ENCODE assay signal across 8 cellular contexts in genomic region chr22:36237462-36238347, GRCh38. TPM values are rescaled to one million over a fixed set of nuclear protein-coding genes. Genes with fewer than 3 reads are reported as not detected.
A peak's percentile ranks its signal among the peaks of the same experiment; 100 is the strongest.
DNase-seq lines count a peak whose midpoint lies in the region; ATAC-seq, FAIRE-seq and TF ChIP-seq lines count a peak whose summit lies in the region.

No MANE protein-coding gene starts in this region.

- peaks cover 3 to 18% (median 4%) of the 10 kb centered on the region in 3 donors for H3K4me1 ChIP-seq in pancreas

- H3K9me3 ChIP-seq in pancreas, result no peaks in the 10 kb centered on the region

- peaks cover 0 to 5% (median 0%) of the 10 kb centered on the region in 3 donors for H3K36me3 ChIP-seq in pancreas

- H3K4me3 ChIP-seq in epithelial cell of proximal tubule (ENCODE audit: low read depth, low read length) (peak overlapping the region; percentile 81), pancreas (peak overlapping the region in 3 of 4 donors; percentile 55 to 73 (median 65))

- DNase-seq in GM12891 (ENCODE audit: insufficient read length, low spot score) (no peak), RPMI8226 (peak; percentile 81), epithelial cell of proximal tubule (ENCODE audit: low read depth) (no peak), pancreas (no peak), D341Med (ENCODE audit: low spot score) (no peak), T1000 (lab: John Stamatoyannopoulos, UW) (no peak), NCI-H1092 (lab: John Stamatoyannopoulos, UW) (no peak)

- TF ChIP-seq POLR2A in GM12891 (IDR thresholded peaks at IDR 0.05; ENCODE audit: low read depth, low read length), result no peak

- ATAC-seq in pancreas (peak in 2 of 4 donors; percentile 6 to 24), HG03025 (IDR thresholded peaks at IDR 0.05; ENCODE audit: low FRiP score, unreplicated experiment) (no peak)

- FAIRE-seq in GM12891 (lab: Jason Lieb, UNC) (peak; percentile 65), pancreas (lab: Jason Lieb, UNC) (no peak)

- TF ChIP-seq CTCF in epithelial cell of proximal tubule (conservative IDR thresholded peaks at IDR 0.05; ENCODE audit: low read depth, low read length) (no peak), pancreas (IDR thresholded peaks at IDR 0.05) (no peak)

- H3K27ac ChIP-seq in pancreas, result peak overlapping the region in 2 of 4 donors; percentile 87 to 93

- 70 to 72% methylated on average over 12 of the region's 12 CpGs for WGBS in pancreas, 2 donors

- H3K27me3 ChIP-seq in pancreas, result no peaks in the 10 kb centered on the region

- intact Hi-C loops in pancreas (cut with DNase I), result no loop called here

TF ChIP-seq in GM12891, 5 proteins besides CTCF, POLR2A, EP300 and RAD21:
- TF ChIP-seq POU2F2 (IDR thresholded peaks at IDR 0.05; ENCODE audit: low read depth, low read length), result no peak
- TF ChIP-seq TAF1 (IDR thresholded peaks at IDR 0.05; ENCODE audit: low read depth, low read length), result no peak
- no peak for TF ChIP-seq SPI1 (IDR thresholded peaks at IDR 0.05; ENCODE audit: low read depth, low read length)
- TF ChIP-seq PAX5 (IDR thresholded peaks at IDR 0.05; ENCODE audit: insufficient read depth, low read length, severe bottlenecking), result no peak
- TF ChIP-seq POLR2AphosphoS5 (IDR thresholded peaks at IDR 0.05; ENCODE audit: low read depth, low read length), result no peak

RNA-seq across cellular contexts. Expression of gene APOL2, which starts 1.6 kb away (rescaled TPM):
- 22.2 TPM for polyA plus RNA-seq in GM12891 (2012; ENCODE audit: low read depth, missing spikeins)
- total RNA-seq in epithelial cell of proximal tubule, result 22.8 and 37.8 TPM in 2 replicates
- total RNA-seq in pancreas, result 10 to 100 TPM in 4 of 6 donors, 1 to 10 TPM in 2; 6.3 to 23.4 (median 12.4) TPM
- 10 to 100 TPM; 18.4 to 20.6 TPM for polyA plus RNA-seq in pancreas

RNA-seq across cellular contexts. Expression of gene APOL1, which starts 15.2 kb away (rescaled TPM):
- 46.5 TPM for polyA plus RNA-seq in GM12891 (2012; ENCODE audit: low read depth, missing spikeins)
- total RNA-seq in epithelial cell of proximal tubule, result 5.7 and 7.2 TPM in 2 replicates
- 10 to 100 TPM in 2 of 6 donors, 1 to 10 TPM in 4; 3.2 to 25.5 (median 6.8) TPM for total RNA-seq in pancreas
- polyA plus RNA-seq in pancreas, result 1 to 10 TPM; 4.0 to 5.4 TPM

RNA-seq across cellular contexts. Expression of gene APOL4, which starts 36.1 kb away (rescaled TPM):
- polyA plus RNA-seq in GM12891 (2012; ENCODE audit: low read depth, missing spikeins), result 0.14 TPM
- total RNA-seq in epithelial cell of proximal tubule (0.07 TPM in 1 of 2 replicates, not detected in the other), pancreas (1 to 10 TPM in 3 of 6 donors, under 1 TPM in 3; 0.28 to 4.1 (median 0.85) TPM)
- 1 to 10 TPM; 1.9 TPM for polyA plus RNA-seq in pancreas
